Comparison of ENCODE assay signal across 19 cellular contexts in genomic region chr4:3486556-3487270, GRCh38. TPM values are rescaled to one million over a fixed set of nuclear protein-coding genes. Genes with fewer than 3 reads are reported as not detected.
A peak's percentile ranks its signal among the peaks of the same experiment; 100 is the strongest.
DNase-seq lines count a peak whose midpoint lies in the region; ATAC-seq and TF ChIP-seq lines count a peak whose summit lies in the region.
"Had no signal": no experiment of that assay in that cellular context is flagged by ENCODE, and none has a peak within 500 bp of the region (broad histone marks: within the 10 kb centered on the region; RNA-seq: fewer than 3 reads in every experiment).

No MANE protein-coding gene starts in this region.

- ATAC-seq in natural killer cell = peak; percentile 9 to 19 (median 19)
- no peak for ATAC-seq in natural killer cell treated with Interleukin-12 subunit alpha and Interleukin-12 subunit beta and Interleukin-15 and Interleukin-18, amount 100 ng/mL, for 72 hours
- no peak for ATAC-seq in HG03139 (IDR thresholded peaks at IDR 0.05; ENCODE audit: unreplicated experiment)
- ATAC-seq: right cardiac atrium had no signal

- DNase-seq in natural killer cell = no peak
- no peak for DNase-seq in natural killer cell treated with Interleukin-12 subunit alpha and Interleukin-12 subunit beta and Interleukin-15 and Interleukin-18, amount 100 ng/mL, for 72 hours (ENCODE audit: low spot score)
- peak; percentile 57 for DNase-seq in NAMALWA (ENCODE audit: low spot score)
- DNase-seq in glutamatergic neuron = peak; percentile 58
- DNase-seq in superior temporal gyrus (ENCODE audit: extremely low spot score) = peak; percentile 28
- DNase-seq in NCI-H748 (lab: John Stamatoyannopoulos, UW; ENCODE audit: unreplicated experiment) = no peak
- DNase-seq in NCI-H82 (lab: John Stamatoyannopoulos, UW) = no peak
- DNase-seq: activated CD4-positive, CD25-positive, alpha-beta regulatory T cell treated with anti-CD3 and anti-CD28 coated beads, Interleukin-2, amount 50 U/mL, for 72 hours; MG63; naive thymus-derived CD8-positive, alpha-beta T cell; NCI-H2171 treated with DMSO at 0.1 percent for 48 hours; OCI-M1; stimulated activated CD4-positive, alpha-beta T cell treated with anti-CD3 and anti-CD28 coated beads, Interleukin-4, amount 100 ng/mL, for 24 hours; uterus had no signal

- no peak for TF ChIP-seq CTCF in natural killer cell (IDR thresholded peaks at IDR 0.05)
- TF ChIP-seq CTCF in glutamatergic neuron (IDR thresholded peaks at IDR 0.05; ENCODE audit: partially characterized antibody, unreplicated experiment) = no peak

- H3K27me3 Mint-ChIP-seq in natural killer cell (ENCODE audit: low read depth in 2 of 2) (peaks cover 0 to 4% of the 10 kb centered on the region in 2 donors), glutamatergic neuron (ENCODE audit: unreplicated experiment) (peaks cover 5% of the 10 kb centered on the region)
- peaks cover 5 to 8% of the 10 kb centered on the region in 2 donors for H3K27me3 Mint-ChIP-seq in natural killer cell treated with Interleukin-12 subunit alpha and Interleukin-12 subunit beta and Interleukin-15 and Interleukin-18, amount 100 ng/mL, for 72 hours

- intact Hi-C loops in natural killer cell (cut with micrococcal nuclease) = no loop called here

- peak overlapping the region; percentile 93 for H3K4me3 Mint-ChIP-seq in natural killer cell
- H3K4me3 Mint-ChIP-seq in natural killer cell treated with Interleukin-12 subunit alpha and Interleukin-12 subunit beta and Interleukin-15 and Interleukin-18, amount 100 ng/mL, for 72 hours = no peak overlapping the region
- H3K4me3 Mint-ChIP-seq in glutamatergic neuron (ENCODE audit: unreplicated experiment) = no peak overlapping the region

- H3K36me3 Mint-ChIP-seq in natural killer cell (no peaks in the 10 kb centered on the region), glutamatergic neuron (ENCODE audit: unreplicated experiment) (no peaks in the 10 kb centered on the region)
- no peaks in the 10 kb centered on the region for H3K36me3 Mint-ChIP-seq in natural killer cell treated with Interleukin-12 subunit alpha and Interleukin-12 subunit beta and Interleukin-15 and Interleukin-18, amount 100 ng/mL, for 72 hours
- H3K36me3 Mint-ChIP-seq: naive thymus-derived CD8-positive, alpha-beta T cell had no signal

- H3K4me1 Mint-ChIP-seq in natural killer cell = peaks cover 24 to 43% of the 10 kb centered on the region in 2 donors
- H3K4me1 Mint-ChIP-seq in natural killer cell treated with Interleukin-12 subunit alpha and Interleukin-12 subunit beta and Interleukin-15 and Interleukin-18, amount 100 ng/mL, for 72 hours (ENCODE audit: low read depth in 2 of 2) = peaks cover 6 to 23% of the 10 kb centered on the region in 2 donors
- H3K4me1 Mint-ChIP-seq in glutamatergic neuron (ENCODE audit: low read depth, unreplicated experiment) = peaks cover 1% of the 10 kb centered on the region

- H3K27ac Mint-ChIP-seq in natural killer cell (peak overlapping the region; percentile 74 to 79), glutamatergic neuron (ENCODE audit: unreplicated experiment) (peak overlapping the region; percentile 77)
- peak overlapping the region in 1 of 2 donors; percentile 29 for H3K27ac Mint-ChIP-seq in natural killer cell treated with Interleukin-12 subunit alpha and Interleukin-12 subunit beta and Interleukin-15 and Interleukin-18, amount 100 ng/mL, for 72 hours
- H3K27ac Mint-ChIP-seq: naive thymus-derived CD8-positive, alpha-beta T cell had no signal

- H3K9me3 Mint-ChIP-seq in natural killer cell (no peaks in the 10 kb centered on the region), glutamatergic neuron (ENCODE audit: unreplicated experiment) (peaks cover 5% of the 10 kb centered on the region)
- no peaks in the 10 kb centered on the region for H3K9me3 Mint-ChIP-seq in natural killer cell treated with Interleukin-12 subunit alpha and Interleukin-12 subunit beta and Interleukin-15 and Interleukin-18, amount 100 ng/mL, for 72 hours
- H3K9me3 Mint-ChIP-seq: naive thymus-derived CD8-positive, alpha-beta T cell had no signal

RNA-seq across cellular contexts. Expression of gene DOK7, which starts 23.6 kb away (rescaled TPM):
- total RNA-seq in natural killer cell (1 to 10 TPM; 1.3 to 2.9 (median 1.6) TPM), glutamatergic neuron (ENCODE audit: unreplicated experiment) (5.1 TPM)
- total RNA-seq in natural killer cell treated with Interleukin-12 subunit alpha and Interleukin-12 subunit beta and Interleukin-15 and Interleukin-18, amount 100 ng/mL, for 72 hours = under 1 TPM in 1 of 2 donors, not detected in 1; 0.17 TPM
- total RNA-seq: endothelial cell of umbilical vein; naive thymus-derived CD8-positive, alpha-beta T cell; T-helper 1 cell treated with Interleukin-12 subunit alpha and Interleukin-12 subunit beta and Interleukin-4 antibody, amounts not matched to agents 30 ng/mL and 1 ng/mL, for 36 hours had no signal

RNA-seq across cellular contexts. Expression of gene HGFAC, which starts 44.9 kb away (rescaled TPM):
- total RNA-seq in natural killer cell (under 1 TPM in 2 of 3 donors, not detected in 1; 0.43 to 0.54 TPM), glutamatergic neuron (ENCODE audit: unreplicated experiment) (9.4 TPM)
- not detected for total RNA-seq in natural killer cell treated with Interleukin-12 subunit alpha and Interleukin-12 subunit beta and Interleukin-15 and Interleukin-18, amount 100 ng/mL, for 72 hours
- total RNA-seq: kidney epithelial cell; naive thymus-derived CD8-positive, alpha-beta T cell; T-helper 1 cell treated with Interleukin-12 subunit alpha and Interleukin-12 subunit beta and Interleukin-4 antibody, amounts not matched to agents 30 ng/mL and 1 ng/mL, for 36 hours had no signal

RNA-seq across cellular contexts. Expression of gene LRPAP1, which starts 45.5 kb away (rescaled TPM):
- total RNA-seq in natural killer cell (10 to 100 TPM; 85.4 to 93.4 (median 87.3) TPM), glutamatergic neuron (ENCODE audit: unreplicated experiment) (68.5 TPM)
- total RNA-seq in natural killer cell treated with Interleukin-12 subunit alpha and Interleukin-12 subunit beta and Interleukin-15 and Interleukin-18, amount 100 ng/mL, for 72 hours = 100 to 1,000 TPM; 101 to 118 TPM

Comparison
In these comparisons a context has a peak if more than half of its experiments do, and no peak if none do; other contexts are left out.
1. ATAC-seq: peak in natural killer cell (3 of 3); none in natural killer cell treated with Interleukin-12 subunit alpha and Interleukin-12 subunit beta and Interleukin-15 and Interleukin-18, amount 100 ng/mL, for 72 hours (0 of 2) and HG03139 (single experiment).
2. DNase-seq: peak in NAMALWA (single experiment), glutamatergic neuron (single experiment) and superior temporal gyrus (single experiment); none in natural killer cell (single experiment), natural killer cell treated with Interleukin-12 subunit alpha and Interleukin-12 subunit beta and Interleukin-15 and Interleukin-18, amount 100 ng/mL, for 72 hours (single experiment), NCI-H748 (single experiment) and NCI-H82 (single experiment).